ENCODE assay signal across 9 cellular contexts in the genomic region with DNA sequence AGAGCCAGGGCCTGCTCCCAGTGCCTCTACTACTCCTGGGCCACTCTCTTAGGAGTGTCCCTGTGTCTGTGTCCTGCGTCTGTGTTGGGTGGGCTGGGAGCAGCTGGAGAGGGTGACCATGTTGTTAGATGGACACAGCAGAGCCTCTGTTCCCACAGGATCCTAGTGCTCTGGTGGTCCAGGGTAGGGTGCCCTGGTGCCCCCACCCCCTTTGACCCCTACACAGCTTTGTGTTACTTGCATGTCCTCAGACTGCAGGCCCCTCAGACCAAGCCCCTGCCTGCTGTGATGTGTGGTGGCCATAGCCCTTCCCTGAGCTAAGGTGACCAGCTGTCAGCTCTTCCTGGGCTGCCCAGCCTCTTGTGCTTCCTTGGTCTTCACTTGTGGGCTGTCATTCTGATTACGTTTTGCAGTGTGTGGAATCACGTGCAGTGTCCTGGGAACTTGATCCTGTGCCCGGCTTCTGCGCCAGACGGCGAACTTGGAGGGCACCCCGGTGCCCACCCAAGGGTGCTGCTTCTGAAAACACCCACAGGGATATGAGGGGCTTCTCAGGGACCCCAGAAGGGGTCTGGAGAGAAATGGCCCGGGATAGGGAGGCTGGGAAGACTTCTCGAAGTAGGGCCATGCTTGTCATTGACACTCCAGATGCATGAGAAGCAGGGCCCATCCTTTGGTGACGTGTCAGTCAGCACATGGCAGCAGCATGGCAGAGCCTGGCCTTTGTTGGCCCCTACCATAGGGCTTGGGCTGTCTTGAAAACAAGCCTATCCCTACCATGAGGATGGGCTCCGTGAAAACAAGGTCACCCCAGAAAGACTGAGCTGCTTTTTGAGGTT. TPM values are rescaled to one million over a fixed set of nuclear protein-coding genes. Genes with fewer than 3 reads are reported as not detected.
DNase-seq lines count a peak whose midpoint lies in the region; ATAC-seq and TF ChIP-seq lines count a peak whose summit lies in the region.
"Had no signal": no experiment of that assay in that cellular context is flagged by ENCODE, and none has a peak within 500 bp of the region (broad histone marks: within the 10 kb centered on the region; RNA-seq: fewer than 3 reads in every experiment).

No MANE protein-coding gene starts in this region.

- no peaks in the 10 kb centered on the region for H3K27me3 ChIP-seq in gastroesophageal sphincter

- H3K9me3 ChIP-seq in T-helper 17 cell (ENCODE audit: control insufficient read depth, low read length, poor library complexity, severe bottlenecking) = no peaks in the 10 kb centered on the region
- H3K9me3 ChIP-seq in gastroesophageal sphincter = no peaks in the 10 kb centered on the region

- ATAC-seq in T-helper 17 cell (no peak), gastroesophageal sphincter (no peak), HG03175 (IDR thresholded peaks at IDR 0.05; ENCODE audit: unreplicated experiment) (no peak), GM21576 (IDR thresholded peaks at IDR 0.05; ENCODE audit: unreplicated experiment) (no peak)

- no peak for TF ChIP-seq POLR2A in gastroesophageal sphincter (IDR thresholded peaks at IDR 0.05)

- WGBS in gastroesophageal sphincter (ENCODE audit: low coverage in 1 of 2), 2 donors = 76% methylated on average over 4 of the region's 12 CpGs; no CpG with 5 or more reads in 1 of the 2 donors

- peak overlapping the region; percentile 94 for H3K4me3 Mint-ChIP-seq in T-helper 17 cell

- no peaks in the 10 kb centered on the region for H3K36me3 Mint-ChIP-seq in T-helper 17 cell (ENCODE audit: low read depth)

- H3K4me1 Mint-ChIP-seq in T-helper 17 cell = peaks cover 31% of the 10 kb centered on the region

- H3K36me3 ChIP-seq in gastroesophageal sphincter = peaks cover 0 to 11% of the 10 kb centered on the region in 2 donors

- H3K27ac ChIP-seq in gastroesophageal sphincter = peak overlapping the region in 3 of 4 donors; percentile 84 to 90 (median 89)

- TF ChIP-seq EP300 in gastroesophageal sphincter (IDR thresholded peaks at IDR 0.05) = no peak

- H3K4me1 ChIP-seq in gastroesophageal sphincter = peaks cover 0 to 42% (median 12%) of the 10 kb centered on the region in 3 donors

- no peak for TF ChIP-seq CTCF in GM12865 (IDR thresholded peaks at IDR 0.05; ENCODE audit: insufficient read depth, low read depth, low read length, missing control alignments)
- no peak for TF ChIP-seq CTCF in gastroesophageal sphincter (IDR thresholded peaks at IDR 0.05)
- TF ChIP-seq CTCF in retinal pigment epithelial cell (conservative IDR thresholded peaks at IDR 0.05; ENCODE audit: low read depth, low read length) = no peak

- DNase-seq in GM12865 (ENCODE audit: low read depth) = no peak
- DNase-seq in T-helper 17 cell = no peak
- DNase-seq in retinal pigment epithelial cell (ENCODE audit: low read depth) = no peak
- no peak for DNase-seq in C1 segment of cervical spinal cord (lab: John Stamatoyannopoulos, UW)
- no peak for DNase-seq in stimulated activated naive CD4-positive, alpha-beta T cell (lab: John Stamatoyannopoulos, UW)
- DNase-seq: NCI-H2081 treated with DMSO at 0.1 percent for 48 hours had no signal

- H3K27me3 Mint-ChIP-seq in T-helper 17 cell = no peaks in the 10 kb centered on the region

- H3K4me3 ChIP-seq in GM12865 (ENCODE audit: low read depth, low read length) (peak overlapping the region; percentile 95), gastroesophageal sphincter (peak overlapping the region in 1 of 2 donors; percentile 97), retinal pigment epithelial cell (ENCODE audit: low read length) (peak overlapping the region; percentile 89)

- peak overlapping the region; percentile 92 for H3K27ac Mint-ChIP-seq in T-helper 17 cell

RNA-seq across cellular contexts. Expression of a gene that starts 1.5 kb away (rescaled TPM):
- total RNA-seq in T-helper 17 cell = 10 to 100 TPM; 31.7 to 44.3 TPM
- total RNA-seq in gastroesophageal sphincter = 10 to 100 TPM; 20.0 to 65.5 (median 45.8) TPM

RNA-seq across cellular contexts. Expression of a gene that starts 5.8 kb away (rescaled TPM):
- 1 to 10 TPM; 1.3 to 2.8 TPM for total RNA-seq in T-helper 17 cell
- 10 to 100 TPM; 32.5 to 61.5 (median 39.5) TPM for total RNA-seq in gastroesophageal sphincter

RNA-seq across cellular contexts. Expression of a gene that starts 57.6 kb away (rescaled TPM):
- total RNA-seq in T-helper 17 cell (10 to 100 TPM; 32.0 to 37.9 TPM), gastroesophageal sphincter (10 to 100 TPM; 16.9 to 27.6 (median 25.5) TPM)

Comparison
In these comparisons a context has a peak if more than half of its experiments do, and no peak if none do; other contexts are left out.
1. RNA of a gene that starts 5.8 kb away (total RNA-seq): 32.5 to 61.5 TPM in gastroesophageal sphincter; 1.3 to 2.8 TPM in T-helper 17 cell; every median in the first group is over 4 times any median in the second.